1 cellular context compared by ENCODE assay signal in the genomic region with DNA sequence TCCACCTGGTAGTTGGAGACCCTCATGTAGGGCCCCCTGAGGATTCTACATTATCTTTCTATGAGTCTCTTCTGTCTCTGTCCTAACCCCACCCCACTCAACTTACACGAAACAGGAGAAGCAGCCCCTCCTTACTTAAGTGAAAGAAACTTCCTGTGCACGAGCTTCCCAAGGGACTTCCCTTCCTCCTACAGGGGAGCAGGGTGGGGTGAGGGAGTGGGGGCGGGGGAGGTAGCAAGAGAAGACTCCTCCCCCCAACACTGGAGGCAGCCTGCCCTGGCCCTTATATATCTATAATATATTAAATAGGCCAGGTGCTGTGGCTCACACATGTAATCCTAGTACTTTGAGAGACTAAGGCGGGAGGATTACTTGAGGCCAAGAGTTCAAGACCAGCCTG.
A peak's percentile ranks its signal among the peaks of the same experiment; 100 is the strongest.
TF ChIP-seq lines count a peak whose summit lies in the region.

No MANE protein-coding gene starts in this region.

TF ChIP-seq in GM12878, 131 proteins besides CTCF, POLR2A, EP300 and RAD21:
- no peak for TF ChIP-seq RB1 (IDR thresholded peaks at IDR 0.05; ENCODE audit: borderline replicate concordance)
- peak; percentile 34 for TF ChIP-seq MEF2B (IDR thresholded peaks at IDR 0.05; ENCODE audit: partially characterized antibody, poor library complexity, severe bottlenecking)
